8 cellular contexts compared by ENCODE assay signal in the genomic region with DNA sequence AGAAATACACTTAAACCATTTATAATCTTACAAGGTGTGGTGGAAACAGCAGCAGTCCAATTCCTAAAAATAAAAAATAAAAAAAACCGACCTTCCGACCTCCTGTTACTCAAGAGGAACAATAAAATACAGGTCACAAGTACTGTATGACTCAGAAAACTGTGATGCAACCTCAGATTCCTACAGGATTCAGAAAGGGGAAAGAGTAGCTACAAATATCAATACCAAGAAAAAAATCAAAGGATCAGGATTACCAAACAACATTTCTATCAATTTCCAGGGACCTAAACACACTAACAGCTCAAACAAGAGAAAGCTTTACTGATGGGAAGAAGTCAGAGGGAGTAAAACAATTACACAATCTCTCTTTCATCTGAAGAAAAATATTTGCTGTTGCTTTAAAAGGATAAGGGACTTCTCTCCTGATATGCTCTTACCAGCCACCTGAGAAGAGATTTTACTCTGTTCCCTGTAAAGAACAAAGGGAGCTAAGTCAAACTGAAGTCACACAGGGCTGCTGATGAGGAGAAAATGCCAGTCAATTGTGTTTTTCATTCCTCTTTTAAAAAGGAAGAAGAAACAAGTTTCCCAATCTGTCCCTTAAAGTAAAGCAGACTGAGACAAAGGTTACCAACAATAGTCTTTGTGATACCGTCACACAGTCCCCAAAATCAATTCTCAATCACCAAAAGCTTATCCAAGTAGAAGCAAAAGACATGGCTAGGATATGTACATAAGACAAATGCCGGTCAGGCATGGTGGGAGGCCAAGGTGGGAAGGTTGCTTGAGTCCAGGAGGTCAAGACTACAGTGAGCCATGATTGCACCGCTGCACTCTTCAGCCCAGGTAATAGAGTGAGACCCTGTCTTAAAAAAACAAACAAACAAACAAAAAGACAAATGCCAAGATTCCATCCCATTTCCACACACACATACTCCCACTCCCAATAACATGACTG.
DNase-seq lines count a peak whose midpoint lies in the region; ATAC-seq lines count a peak whose summit lies in the region.

No MANE protein-coding gene starts in this region.

- H3K9me3 ChIP-seq in duodenal mucosa (ENCODE audit: control insufficient read depth in 1 of 2, low read length in 2 of 2) (no peaks in the 10 kb centered on the region), mucosa of stomach (ENCODE audit: control insufficient read depth, low read length) (no peaks in the 10 kb centered on the region)

- H3K27me3 ChIP-seq in duodenal mucosa (ENCODE audit: control insufficient read depth in 1 of 2, insufficient read depth in 2 of 2, low read length in 2 of 2): no peaks in the 10 kb centered on the region
- H3K27me3 ChIP-seq in mucosa of stomach (ENCODE audit: control insufficient read depth, insufficient read depth, low read length): no peaks in the 10 kb centered on the region

- no peak overlapping the region for H3K9ac ChIP-seq in duodenal mucosa (ENCODE audit: low read depth in 1 of 2, low read length in 2 of 2)
- peak overlapping the region; percentile 11 for H3K9ac ChIP-seq in mucosa of stomach (ENCODE audit: low read length)

- H3K27ac ChIP-seq in duodenal mucosa (ENCODE audit: low read depth, low read length): peak overlapping the region; percentile 64

- H3K4me1 ChIP-seq in duodenal mucosa (ENCODE audit: control insufficient read depth in 1 of 2, insufficient read depth in 2 of 2, low read length in 2 of 2) (peaks cover 36 to 46% of the 10 kb centered on the region in 2 donors), mucosa of stomach (ENCODE audit: control insufficient read depth, insufficient read depth, low read length) (peaks cover 38% of the 10 kb centered on the region)

- H3K4me3 ChIP-seq in duodenal mucosa (ENCODE audit: low read depth in 1 of 2, low read length in 2 of 2) (peak overlapping the region in 1 of 2 donors; percentile 29), mucosa of stomach (ENCODE audit: low read length) (no peak overlapping the region)

- DNase-seq in EL (peak; percentile 83), NCI-H2196 treated with DMSO at 0.1 percent for 48 hours (lab: John Stamatoyannopoulos, UW; ENCODE audit: unreplicated experiment) (peak; percentile 53), iPS-NIHi11 (ENCODE audit: low spot score) (no peak)

- ATAC-seq in GM18868 (IDR thresholded peaks at IDR 0.05; ENCODE audit: unreplicated experiment) (no peak), GM19324 (IDR thresholded peaks at IDR 0.05; ENCODE audit: low FRiP score, unreplicated experiment) (no peak), HG03565 (IDR thresholded peaks at IDR 0.05; ENCODE audit: unreplicated experiment) (no peak)

- H3K36me3 ChIP-seq in duodenal mucosa (ENCODE audit: control insufficient read depth in 1 of 2, insufficient read depth in 2 of 2, low read length in 2 of 2) (no peaks in the 10 kb centered on the region), mucosa of stomach (ENCODE audit: control insufficient read depth, insufficient read depth, low read length) (no peaks in the 10 kb centered on the region)
